ENCODE assay signal across 1 cellular context in genomic region chr15:74906450-74907276, GRCh38.
TF ChIP-seq lines count a peak whose summit lies in the region.

A gene with protein sequence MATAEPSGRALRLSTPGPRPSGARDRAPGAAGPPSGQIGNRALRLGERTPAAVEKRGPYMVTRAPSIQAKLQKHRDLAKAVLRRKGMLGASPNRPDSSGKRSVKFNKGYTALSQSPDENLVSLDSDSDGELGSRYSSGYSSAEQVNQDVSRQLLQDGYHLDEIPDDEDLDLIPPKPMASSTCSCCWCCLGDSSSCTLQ (minus strand): TSS chr15:74906851. CDS start chr15:74906800, 51 bp downstream.

TF ChIP-seq in IMR-90, 13 proteins besides CTCF, POLR2A, EP300 and RAD21:
- TF ChIP-seq BHLHE40 (IDR thresholded peaks at IDR 0.05; ENCODE audit: low read depth, low read length) (no peak), CHD1 (IDR thresholded peaks at IDR 0.05; ENCODE audit: low read depth, low read length) (no peak), RCOR1 (IDR thresholded peaks at IDR 0.05; ENCODE audit: insufficient replicate concordance, low read length) (no peak), MAZ (IDR thresholded peaks at IDR 0.05; ENCODE audit: borderline replicate concordance, low read depth, low read length) (peak; percentile 91; the same call in 1 of the 2 replicates), NFE2L2 (IDR thresholded peaks at IDR 0.05; ENCODE audit: low read depth, low read length) (no peak), MXI1 (IDR thresholded peaks at IDR 0.05; ENCODE audit: borderline replicate concordance, low read depth, low read length) (no peak), RFX5 (IDR thresholded peaks at IDR 0.05; ENCODE audit: low read depth, low read length) (no peak), MAFK (IDR thresholded peaks at IDR 0.05; ENCODE audit: low read depth, low read length) (no peak), FOS (IDR thresholded peaks at IDR 0.05; ENCODE audit: low read depth, low read length) (no peak), SMC3 (IDR thresholded peaks at IDR 0.05; ENCODE audit: low read depth, low read length) (no peak), CEBPB (IDR thresholded peaks at IDR 0.05; ENCODE audit: low read depth, low read length) (peak; percentile 97), ELK1 (IDR thresholded peaks at IDR 0.05; ENCODE audit: borderline replicate concordance, low read depth, low read length) (no peak)
- TF ChIP-seq, protein P1, sequence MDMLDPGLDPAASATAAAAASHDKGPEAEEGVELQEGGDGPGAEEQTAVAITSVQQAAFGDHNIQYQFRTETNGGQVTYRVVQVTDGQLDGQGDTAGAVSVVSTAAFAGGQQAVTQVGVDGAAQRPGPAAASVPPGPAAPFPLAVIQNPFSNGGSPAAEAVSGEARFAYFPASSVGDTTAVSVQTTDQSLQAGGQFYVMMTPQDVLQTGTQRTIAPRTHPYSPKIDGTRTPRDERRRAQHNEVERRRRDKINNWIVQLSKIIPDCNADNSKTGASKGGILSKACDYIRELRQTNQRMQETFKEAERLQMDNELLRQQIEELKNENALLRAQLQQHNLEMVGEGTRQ (IDR thresholded peaks at IDR 0.05; ENCODE audit: low read depth, low read length): no peak
